In genomic region chr14:77478796-77479195, GRCh38 we compare ENCODE assay signal across 13 cellular contexts. TPM values are rescaled to one million over a fixed set of nuclear protein-coding genes. Genes with fewer than 3 reads are reported as not detected.
DNase-seq lines count a peak whose midpoint lies in the region; ATAC-seq and TF ChIP-seq lines count a peak whose summit lies in the region.
"Had no signal": no experiment of that assay in that cellular context is flagged by ENCODE, and none has a peak within 500 bp of the region (broad histone marks: within the 10 kb centered on the region; RNA-seq: fewer than 3 reads in every experiment).

No MANE protein-coding gene starts in this region.

- no peak for TF ChIP-seq POLR2A in gastroesophageal sphincter (IDR thresholded peaks at IDR 0.05)

- H3K27me3 Mint-ChIP-seq in activated naive CD8-positive, alpha-beta T cell treated with anti-CD3 and anti-CD28 coated beads, Interleukin-2, amount 50 U/mL, for 24 hours = no peaks in the 10 kb centered on the region
- no peaks in the 10 kb centered on the region for H3K27me3 Mint-ChIP-seq in activated naive CD8-positive, alpha-beta T cell treated with anti-CD3 and anti-CD28 coated beads for 36 hours
- no peaks in the 10 kb centered on the region for H3K27me3 Mint-ChIP-seq in stimulated activated memory B cell treated with anti-CD40 and anti-IgM and Interleukin-4, amounts not matched to agents 10 μg/mL and 1 μg/mL and 100 μg/mL, for 72 hours

- WGBS in gastroesophageal sphincter (ENCODE audit: low coverage in 1 of 2), 2 donors = 100% methylated on average over 1 of the region's 1 CpG; no CpG with 5 or more reads in 1 of the 2 donors

- no peaks in the 10 kb centered on the region for H3K4me1 Mint-ChIP-seq in activated naive CD8-positive, alpha-beta T cell treated with anti-CD3 and anti-CD28 coated beads, Interleukin-2, amount 50 U/mL, for 24 hours
- H3K4me1 Mint-ChIP-seq in activated naive CD8-positive, alpha-beta T cell treated with anti-CD3 and anti-CD28 coated beads for 36 hours = no peaks in the 10 kb centered on the region
- peaks cover 7% of the 10 kb centered on the region for H3K4me1 Mint-ChIP-seq in stimulated activated memory B cell treated with anti-CD40 and anti-IgM and Interleukin-4, amounts not matched to agents 10 μg/mL and 1 μg/mL and 100 μg/mL, for 72 hours

- H3K4me3 ChIP-seq in gastroesophageal sphincter = no peak overlapping the region

- H3K4me1 ChIP-seq in gastroesophageal sphincter = no peaks in the 10 kb centered on the region

- H3K36me3 ChIP-seq in gastroesophageal sphincter = no peaks in the 10 kb centered on the region

- TF ChIP-seq CTCF in gastroesophageal sphincter (IDR thresholded peaks at IDR 0.05) = no peak

- H3K27ac ChIP-seq in gastroesophageal sphincter = no peak overlapping the region

- H3K4me3 Mint-ChIP-seq in activated naive CD8-positive, alpha-beta T cell treated with anti-CD3 and anti-CD28 coated beads, Interleukin-2, amount 50 U/mL, for 24 hours = no peak overlapping the region
- no peak overlapping the region for H3K4me3 Mint-ChIP-seq in activated naive CD8-positive, alpha-beta T cell treated with anti-CD3 and anti-CD28 coated beads for 36 hours
- H3K4me3 Mint-ChIP-seq in stimulated activated memory B cell treated with anti-CD40 and anti-IgM and Interleukin-4, amounts not matched to agents 10 μg/mL and 1 μg/mL and 100 μg/mL, for 72 hours = no peak overlapping the region
- H3K4me3 Mint-ChIP-seq: activated T-helper 1 cell treated with anti-CD3 and anti-CD28 coated beads, Interleukin-12 subunit alpha, Interleukin-12 subunit beta, Interleukin-2, Interleukin-4 antibody, amounts not matched to agents 30 ng/mL and 10 ng/mL and 1 ng/mL, durations not matched to agents 14 hours and 24 hours and 36 hours; H9 had no signal

- no peak overlapping the region for H3K27ac Mint-ChIP-seq in activated naive CD8-positive, alpha-beta T cell treated with anti-CD3 and anti-CD28 coated beads, Interleukin-2, amount 50 U/mL, for 24 hours
- H3K27ac Mint-ChIP-seq in activated naive CD8-positive, alpha-beta T cell treated with anti-CD3 and anti-CD28 coated beads for 36 hours = no peak overlapping the region
- H3K27ac Mint-ChIP-seq in stimulated activated memory B cell treated with anti-CD40 and anti-IgM and Interleukin-4, amounts not matched to agents 10 μg/mL and 1 μg/mL and 100 μg/mL, for 72 hours = no peak overlapping the region
- H3K27ac Mint-ChIP-seq: activated T-helper 1 cell treated with anti-CD3 and anti-CD28 coated beads, Interleukin-12 subunit alpha, Interleukin-12 subunit beta, Interleukin-2, Interleukin-4 antibody, amounts not matched to agents 30 ng/mL and 10 ng/mL and 1 ng/mL, durations not matched to agents 14 hours and 24 hours and 36 hours had no signal

- no peaks in the 10 kb centered on the region for H3K9me3 ChIP-seq in gastroesophageal sphincter

- no peaks in the 10 kb centered on the region for H3K36me3 Mint-ChIP-seq in activated naive CD8-positive, alpha-beta T cell treated with anti-CD3 and anti-CD28 coated beads, Interleukin-2, amount 50 U/mL, for 24 hours (ENCODE audit: low read depth)
- H3K36me3 Mint-ChIP-seq in activated naive CD8-positive, alpha-beta T cell treated with anti-CD3 and anti-CD28 coated beads for 36 hours = no peaks in the 10 kb centered on the region
- H3K36me3 Mint-ChIP-seq in stimulated activated memory B cell treated with anti-CD40 and anti-IgM and Interleukin-4, amounts not matched to agents 10 μg/mL and 1 μg/mL and 100 μg/mL, for 72 hours = no peaks in the 10 kb centered on the region

- no peaks in the 10 kb centered on the region for H3K9me3 Mint-ChIP-seq in activated naive CD8-positive, alpha-beta T cell treated with anti-CD3 and anti-CD28 coated beads, Interleukin-2, amount 50 U/mL, for 24 hours
- no peaks in the 10 kb centered on the region for H3K9me3 Mint-ChIP-seq in activated naive CD8-positive, alpha-beta T cell treated with anti-CD3 and anti-CD28 coated beads for 36 hours
- no peaks in the 10 kb centered on the region for H3K9me3 Mint-ChIP-seq in stimulated activated memory B cell treated with anti-CD40 and anti-IgM and Interleukin-4, amounts not matched to agents 10 μg/mL and 1 μg/mL and 100 μg/mL, for 72 hours
- H3K9me3 Mint-ChIP-seq: activated T-helper 1 cell treated with anti-CD3 and anti-CD28 coated beads, Interleukin-12 subunit alpha, Interleukin-12 subunit beta, Interleukin-2, Interleukin-4 antibody, amounts not matched to agents 30 ng/mL and 10 ng/mL and 1 ng/mL, durations not matched to agents 14 hours and 24 hours and 36 hours; H9 had no signal

- TF ChIP-seq EP300 in gastroesophageal sphincter (IDR thresholded peaks at IDR 0.05) = no peak

- DNase-seq in activated naive CD8-positive, alpha-beta T cell treated with anti-CD3 and anti-CD28 coated beads, Interleukin-2, amount 50 U/mL, for 24 hours = no peak
- DNase-seq in activated naive CD8-positive, alpha-beta T cell treated with anti-CD3 and anti-CD28 coated beads for 36 hours = no peak
- no peak for DNase-seq in NCI-H345 (lab: John Stamatoyannopoulos, UW)
- DNase-seq in activated CD4-positive, alpha-beta T cell treated with anti-CD3 and anti-CD28 coated beads for 1 hour = no peak
- DNase-seq: DMS79; H9; NK-92 treated with Interleukin-12 subunit alpha and Interleukin-12 subunit beta, amount 100 ng/mL, for 24 hours had no signal

- peak; percentile 22 for ATAC-seq in activated naive CD8-positive, alpha-beta T cell treated with anti-CD3 and anti-CD28 coated beads, Interleukin-2, amount 50 U/mL, for 24 hours
- peak; percentile 85 for ATAC-seq in GM21825 (IDR thresholded peaks at IDR 0.05; ENCODE audit: unreplicated experiment)
- peak; percentile 94 for ATAC-seq in HG03354 (IDR thresholded peaks at IDR 0.05; ENCODE audit: poor library complexity, severe bottlenecking, unreplicated experiment)
- ATAC-seq in stimulated activated memory B cell treated with anti-CD40 and anti-IgM and Interleukin-4, amounts not matched to agents 10 μg/mL and 1 μg/mL and 100 μg/mL, for 72 hours = peak; percentile 88
- no peak for ATAC-seq in gastroesophageal sphincter

- peaks cover 7% of the 10 kb centered on the region for H3K27me3 ChIP-seq in gastroesophageal sphincter

RNA-seq across cellular contexts. Expression of gene ISM2, which starts 19.8 kb away (rescaled TPM):
- total RNA-seq in activated naive CD8-positive, alpha-beta T cell treated with anti-CD3 and anti-CD28 coated beads for 36 hours = under 1 TPM; 0.29 to 0.44 TPM
- total RNA-seq in gastroesophageal sphincter = under 1 TPM in 1 of 4 donors, not detected in 3; 0.31 TPM
- total RNA-seq: MCF 10A had no signal

RNA-seq across cellular contexts. Expression of gene AHSA1, which starts 20.9 kb away (rescaled TPM):
- 100 to 1,000 TPM; 381 to 390 TPM for total RNA-seq in activated naive CD8-positive, alpha-beta T cell treated with anti-CD3 and anti-CD28 coated beads for 36 hours
- total RNA-seq in gastroesophageal sphincter = 100 to 1,000 TPM; 115 to 166 (median 129) TPM

RNA-seq across cellular contexts. Expression of gene VIPAS39, which starts 21.4 kb away (rescaled TPM):
- 10 to 100 TPM; 15.6 to 16.4 TPM for total RNA-seq in activated naive CD8-positive, alpha-beta T cell treated with anti-CD3 and anti-CD28 coated beads for 36 hours
- total RNA-seq in gastroesophageal sphincter = 10 to 100 TPM; 18.6 to 31.8 (median 21.5) TPM

RNA-seq across cellular contexts. Expression of gene NOXRED1, which starts 55.5 kb away (rescaled TPM):
- under 1 TPM; 0.26 to 0.33 TPM for total RNA-seq in activated naive CD8-positive, alpha-beta T cell treated with anti-CD3 and anti-CD28 coated beads for 36 hours
- total RNA-seq in gastroesophageal sphincter = not detected
- total RNA-seq: H9 had no signal
